10 cellular contexts compared by ENCODE assay signal in genomic region chr6:52221302-52221701, GRCh38. TPM values are rescaled to one million over a fixed set of nuclear protein-coding genes. Genes with fewer than 3 reads are reported as not detected.
A peak's percentile ranks its signal among the peaks of the same experiment; 100 is the strongest.
DNase-seq lines count a peak whose midpoint lies in the region; ATAC-seq, FAIRE-seq and TF ChIP-seq lines count a peak whose summit lies in the region.
"Had no signal": no experiment of that assay in that cellular context is flagged by ENCODE, and none has a peak within 500 bp of the region (broad histone marks: within the 10 kb centered on the region; RNA-seq: fewer than 3 reads in every experiment).

No MANE protein-coding gene starts in this region.

- no peak overlapping the region for H3K4me2 ChIP-seq in H9 (ENCODE audit: insufficient read depth, insufficient read length, low read length)

- H3K9me3 Mint-ChIP-seq in activated naive CD8-positive, alpha-beta T cell (ENCODE audit: low read depth) = no peaks in the 10 kb centered on the region
- no peaks in the 10 kb centered on the region for H3K9me3 Mint-ChIP-seq in H9

- no peak overlapping the region for H2BK5ac ChIP-seq in H9 (ENCODE audit: insufficient read length, low read length)

- intact Hi-C loops in dorsolateral prefrontal cortex (cut with DNase I) = no loop called here

- H2AK5ac ChIP-seq in H9 (ENCODE audit: insufficient read length, low read length) = no peak overlapping the region

- no peak overlapping the region for H2BK12ac ChIP-seq in H9 (ENCODE audit: insufficient read length, low read depth, low read length)

- no peaks in the 10 kb centered on the region for H3K79me1 ChIP-seq in H9 (ENCODE audit: insufficient read depth, low read depth, low read length, poor library complexity, severe bottlenecking)

- H3K23me2 ChIP-seq in H9 (ENCODE audit: insufficient read length, low read depth, low read length, poor library complexity, severe bottlenecking) = no peaks in the 10 kb centered on the region

- no peaks in the 10 kb centered on the region for H4K20me1 ChIP-seq in H9 (ENCODE audit: control insufficient read depth, insufficient read depth, insufficient read length)

- H3K14ac ChIP-seq in H9 (ENCODE audit: insufficient read depth, low read length) = no peak overlapping the region

- H3K27me3 ChIP-seq in dorsolateral prefrontal cortex (peaks cover 0 to 5% (median 0%) of the 10 kb centered on the region in 45 donors), H9 (ENCODE audit: insufficient read depth, low read length) (no peaks in the 10 kb centered on the region)

- H4K5ac ChIP-seq in H9 (ENCODE audit: insufficient read length, low read depth, low read length) = no peak overlapping the region

- H3K18ac ChIP-seq in H9 (ENCODE audit: insufficient read length, low read depth, low read length) = no peak overlapping the region

- H2BK120ac ChIP-seq in H9 (ENCODE audit: low read depth, low read length, poor library complexity, severe bottlenecking) = no peak overlapping the region

- no CpG with 5 or more reads among the region's 3 CpGs for WGBS in H9 (ENCODE audit: extremely low coverage, insufficient read length, low lambda C conversion rate)

- H2BK20ac ChIP-seq in H9 (ENCODE audit: low read depth, low read length, poor library complexity, severe bottlenecking) = no peak overlapping the region

- no peaks in the 10 kb centered on the region for H3K9me3 ChIP-seq in H9 (ENCODE audit: control insufficient read depth, low read depth, low read length)
- H3K9me3 ChIP-seq: prostate gland had no signal

- ATAC-seq in GM21515 (IDR thresholded peaks at IDR 0.05; ENCODE audit: unreplicated experiment) (peak; percentile 66), HG03521 (IDR thresholded peaks at IDR 0.05; ENCODE audit: unreplicated experiment) (peak; percentile 68)

- no peaks in the 10 kb centered on the region for H3K79me2 ChIP-seq in H9 (ENCODE audit: insufficient read depth, low read length)

- no peak overlapping the region for H3K27ac ChIP-seq in dorsolateral prefrontal cortex
- H3K27ac ChIP-seq in substantia nigra (ENCODE audit: low read depth, low read length, poor library complexity, severe bottlenecking) = no peak overlapping the region
- no peak overlapping the region for H3K27ac ChIP-seq in H9 (ENCODE audit: insufficient read length, low read depth, low read length)
- H3K27ac ChIP-seq: prostate gland had no signal

- no peak overlapping the region for H3K56ac ChIP-seq in H9 (ENCODE audit: insufficient read length, low read depth, low read length)

- H3T11ph ChIP-seq in H9 (ENCODE audit: low read length) = no peak overlapping the region

- TF ChIP-seq CTCF in dorsolateral prefrontal cortex (IDR thresholded peaks at IDR 0.05 in 54 of 56, conservative IDR thresholded peaks at IDR 0.05 in 2 of 56; ENCODE audit: low read depth in 1 of 56, partially characterized antibody in 56 of 56) = no peak
- TF ChIP-seq CTCF in H9 (conservative IDR thresholded peaks at IDR 0.05) = no peak

- H4K91ac ChIP-seq in H9 (ENCODE audit: insufficient read length, low read depth, low read length) = no peak overlapping the region

- TF ChIP-seq POLR2A in GM12891 (IDR thresholded peaks at IDR 0.05; ENCODE audit: low read depth, low read length) = no peak

- no peak overlapping the region for H3K23ac ChIP-seq in H9 (ENCODE audit: insufficient read length, low read depth, low read length)

- DNase-seq in GM12891 (ENCODE audit: insufficient read length, low spot score) (peak; percentile 14), dorsolateral prefrontal cortex (no peak), substantia nigra (lab: John Stamatoyannopoulos, UW) (no peak), H9 (no peak), pons (ENCODE audit: low spot score) (no peak)
- DNase-seq: COR-L47 had no signal

- H3K36me3 Mint-ChIP-seq in activated naive CD8-positive, alpha-beta T cell = no peaks in the 10 kb centered on the region
- no peaks in the 10 kb centered on the region for H3K36me3 Mint-ChIP-seq in H9 (ENCODE audit: insufficient read depth in 1 of 3, low read depth in 3 of 3)

- no peak overlapping the region for H2AFZ ChIP-seq in H9 (ENCODE audit: low read length)

- H3K4ac ChIP-seq in H9 (ENCODE audit: low read depth, low read length) = no peak overlapping the region

- FAIRE-seq in GM12891 (lab: Jason Lieb, UNC) = peak; percentile 82

- H3K4me3 ChIP-seq in dorsolateral prefrontal cortex = no peak overlapping the region
- H3K4me3 ChIP-seq: prostate gland had no signal

- H3K4me1 Mint-ChIP-seq in activated naive CD8-positive, alpha-beta T cell (ENCODE audit: low read depth) = peaks cover 9% of the 10 kb centered on the region
- H3K4me1 Mint-ChIP-seq in H9 = no peaks in the 10 kb centered on the region

- H4K8ac ChIP-seq in H9 (replicated peaks; ENCODE audit: insufficient read length, low read depth, low read length) = no peak overlapping the region

- H3K4me3 Mint-ChIP-seq in activated naive CD8-positive, alpha-beta T cell = no peak overlapping the region
- H3K4me3 Mint-ChIP-seq in H9 = no peak overlapping the region

- H3K27me3 Mint-ChIP-seq in activated naive CD8-positive, alpha-beta T cell = no peaks in the 10 kb centered on the region
- no peaks in the 10 kb centered on the region; the same call in none of the 2 replicates for H3K27me3 Mint-ChIP-seq in H9 (ENCODE audit: low read depth)

- no peak overlapping the region for H2BK15ac ChIP-seq in H9 (ENCODE audit: low read depth, low read length)

- H3K27ac Mint-ChIP-seq in activated naive CD8-positive, alpha-beta T cell = peak overlapping the region; percentile 13
- no peak overlapping the region for H3K27ac Mint-ChIP-seq in H9

- H3K4me1 ChIP-seq in H9 (ENCODE audit: insufficient read depth, low read length) = no peaks in the 10 kb centered on the region
- H3K4me1 ChIP-seq: prostate gland had no signal

- no peak overlapping the region for H3K9ac ChIP-seq in H9 (ENCODE audit: extremely low read depth, insufficient read length, low read length)

TF ChIP-seq in GM12891, 5 proteins besides CTCF, POLR2A, EP300 and RAD21:
- TF ChIP-seq POLR2AphosphoS5 (IDR thresholded peaks at IDR 0.05; ENCODE audit: low read depth, low read length) (no peak), POU2F2 (IDR thresholded peaks at IDR 0.05; ENCODE audit: low read depth, low read length) (0 out of 2 replicates have a peak, but pooled peaks have one; percentile 23)

RNA-seq across cellular contexts. Expression of gene IL17F, which starts 23.0 kb away (rescaled TPM):
- not detected for polyA plus RNA-seq in GM12891 (2012; ENCODE audit: low read depth, missing spikeins)
- total RNA-seq in dorsolateral prefrontal cortex = under 1 TPM in 1 of 120 experiments, not detected in 119; 0.59 TPM
- total RNA-seq in H9 (2021) = not detected in 2 replicates
- total RNA-seq: prostate gland had no signal

RNA-seq across cellular contexts. Expression of gene IL17A, which starts 35.1 kb away (rescaled TPM):
- not detected for polyA plus RNA-seq in GM12891 (2012; ENCODE audit: low read depth, missing spikeins)
- total RNA-seq in dorsolateral prefrontal cortex (not detected), H9 (2021) (not detected in 2 replicates)
- total RNA-seq: prostate gland had no signal
